ENCODE assay signal across 10 cellular contexts in genomic region chr6:14655990-14656640, GRCh38.
DNase-seq lines count a peak whose midpoint lies in the region; ATAC-seq and TF ChIP-seq lines count a peak whose summit lies in the region.
"Had no signal": no experiment of that assay in that cellular context is flagged by ENCODE, and none has a peak within 500 bp of the region (broad histone marks: within the 10 kb centered on the region; RNA-seq: fewer than 3 reads in every experiment).

No MANE protein-coding gene starts in this region.

- H3K9ac ChIP-seq in BLaER1 (peak overlapping the region; percentile 68), fibroblast of lung (ENCODE audit: insufficient read depth, low read length) (no peak overlapping the region)

- H2AFZ ChIP-seq in fibroblast of lung (ENCODE audit: low read length): peak overlapping the region; percentile 26

- H3K4me3 ChIP-seq in BLaER1: peak overlapping the region; percentile 38
- H3K4me3 ChIP-seq in fibroblast of lung (replicated peaks in 1 of 4; ENCODE audit: control extremely low read depth in 1 of 4, insufficient read depth in 1 of 4, low read depth in 3 of 4, low read length in 4 of 4): no peak overlapping the region

- DNase-seq in OCI-M1 (lab: John Stamatoyannopoulos, UW): peak; percentile 46
- no peak for DNase-seq in fibroblast of lung (ENCODE audit: low read depth in 2 of 2)
- DNase-seq in SHP77 (lab: John Stamatoyannopoulos, UW): no peak
- DNase-seq in stimulated activated CD4-positive, alpha-beta T cell treated with anti-CD3 and anti-CD28 coated beads, Interleukin-4, amount 100 ng/mL, for 24 hours: no peak
- DNase-seq: stimulated activated CD8-positive, alpha-beta memory T cell treated with anti-CD3 and anti-CD28 coated beads, Interleukin-4, amount 100 ng/mL, for 48 hours had no signal

- H3K27me3 ChIP-seq in BLaER1: no peaks in the 10 kb centered on the region
- no peaks in the 10 kb centered on the region for H3K27me3 ChIP-seq in fibroblast of lung (ENCODE audit: control insufficient read depth, insufficient read depth, low read length)

- H3K4me2 ChIP-seq in BLaER1 (peak overlapping the region; percentile 93), fibroblast of lung (ENCODE audit: extremely low read depth, insufficient read depth, low read length) (no peak overlapping the region)

- H3K4me1 ChIP-seq in BLaER1 (peaks cover 76% of the 10 kb centered on the region), fibroblast of lung (ENCODE audit: control insufficient read depth, extremely low read depth, insufficient read depth, low read length) (peaks cover 5% of the 10 kb centered on the region)

- H3K36me3 ChIP-seq in BLaER1: no peaks in the 10 kb centered on the region
- no peaks in the 10 kb centered on the region for H3K36me3 ChIP-seq in fibroblast of lung (ENCODE audit: control insufficient read depth, insufficient read depth, low read length)

- no peaks in the 10 kb centered on the region for H3K79me2 ChIP-seq in fibroblast of lung (ENCODE audit: control insufficient read depth, insufficient read depth, low read length)

- H3K9me3 ChIP-seq in BLaER1 (peaks cover 13% of the 10 kb centered on the region), fibroblast of lung (ENCODE audit: control insufficient read depth, insufficient read depth, low read depth, low read length) (no peaks in the 10 kb centered on the region)

- ATAC-seq in GM18498 (IDR thresholded peaks at IDR 0.05; ENCODE audit: unreplicated experiment): peak; percentile 57
- no peak for ATAC-seq in HG03571 (IDR thresholded peaks at IDR 0.05; ENCODE audit: unreplicated experiment)
- ATAC-seq in HG03342 (IDR thresholded peaks at IDR 0.05; ENCODE audit: unreplicated experiment): no peak

- peak overlapping the region; percentile 81 for H3K27ac ChIP-seq in BLaER1
- no peak overlapping the region for H3K27ac ChIP-seq in fibroblast of lung (ENCODE audit: insufficient read depth, low read length)
- H3K27ac ChIP-seq: C4-2B had no signal

- H4K20me1 ChIP-seq in BLaER1 (no peaks in the 10 kb centered on the region), fibroblast of lung (ENCODE audit: control insufficient read depth, extremely low read depth, insufficient read depth, low read length) (no peaks in the 10 kb centered on the region)

- TF ChIP-seq CTCF in fibroblast of lung (conservative IDR thresholded peaks at IDR 0.05 in 1 of 2, IDR thresholded peaks at IDR 0.05 in 1 of 2; ENCODE audit: low read depth in 1 of 2, low read length in 2 of 2): no peak
